2 cellular contexts compared by ENCODE assay signal in the genomic region with DNA sequence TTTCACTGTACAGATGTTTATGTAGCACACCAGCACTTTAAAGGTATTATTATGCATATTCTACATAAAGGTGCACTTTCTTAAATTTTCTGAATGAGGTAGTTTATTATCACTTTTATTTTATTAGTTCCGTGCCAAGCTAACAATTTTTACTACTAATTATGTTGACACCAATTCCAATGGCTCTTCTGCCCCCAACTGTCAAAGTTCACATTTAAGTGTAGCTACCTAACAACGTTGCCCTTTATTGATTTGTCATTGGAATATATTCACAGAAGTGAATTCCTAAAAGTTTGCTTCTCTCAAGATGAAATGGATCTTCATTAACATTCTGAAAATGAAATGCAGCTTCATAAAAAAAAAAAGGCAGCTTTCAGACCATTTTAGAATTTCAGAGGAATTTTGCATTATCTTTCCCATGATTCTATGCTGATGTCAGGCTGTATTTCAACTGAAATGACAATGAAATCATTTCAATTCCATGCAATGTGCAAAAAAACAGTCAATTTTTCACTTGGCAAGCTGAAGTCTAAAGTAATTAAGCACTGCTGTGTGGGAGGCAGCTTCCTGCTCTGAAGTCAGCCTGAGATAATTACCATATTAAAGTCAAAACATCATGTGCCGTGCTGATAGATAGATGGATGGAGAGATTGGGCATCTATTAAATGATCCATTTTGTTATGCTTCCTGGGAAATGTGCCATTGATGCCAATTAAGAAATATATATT.
TF ChIP-seq lines count a peak whose summit lies in the region.

No MANE protein-coding gene starts in this region.

TF ChIP-seq in liver, 16 proteins besides CTCF, POLR2A, EP300 and RAD21:
- TF ChIP-seq, protein P1, sequence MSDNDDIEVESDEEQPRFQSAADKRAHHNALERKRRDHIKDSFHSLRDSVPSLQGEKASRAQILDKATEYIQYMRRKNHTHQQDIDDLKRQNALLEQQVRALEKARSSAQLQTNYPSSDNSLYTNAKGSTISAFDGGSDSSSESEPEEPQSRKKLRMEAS (IDR thresholded peaks at IDR 0.05): no peak
- peak; percentile 52 for TF ChIP-seq YY1 (IDR thresholded peaks at IDR 0.05)
- TF ChIP-seq SP1 (IDR thresholded peaks at IDR 0.05): peak; percentile 45
- TF ChIP-seq FOXA2 (IDR thresholded peaks at IDR 0.05): no peak
- no peak for TF ChIP-seq NR2F2 (IDR thresholded peaks at IDR 0.05)
- no peak for TF ChIP-seq EGR1 (IDR thresholded peaks at IDR 0.05; ENCODE audit: low read depth in 2 of 2)
- TF ChIP-seq, protein P2, sequence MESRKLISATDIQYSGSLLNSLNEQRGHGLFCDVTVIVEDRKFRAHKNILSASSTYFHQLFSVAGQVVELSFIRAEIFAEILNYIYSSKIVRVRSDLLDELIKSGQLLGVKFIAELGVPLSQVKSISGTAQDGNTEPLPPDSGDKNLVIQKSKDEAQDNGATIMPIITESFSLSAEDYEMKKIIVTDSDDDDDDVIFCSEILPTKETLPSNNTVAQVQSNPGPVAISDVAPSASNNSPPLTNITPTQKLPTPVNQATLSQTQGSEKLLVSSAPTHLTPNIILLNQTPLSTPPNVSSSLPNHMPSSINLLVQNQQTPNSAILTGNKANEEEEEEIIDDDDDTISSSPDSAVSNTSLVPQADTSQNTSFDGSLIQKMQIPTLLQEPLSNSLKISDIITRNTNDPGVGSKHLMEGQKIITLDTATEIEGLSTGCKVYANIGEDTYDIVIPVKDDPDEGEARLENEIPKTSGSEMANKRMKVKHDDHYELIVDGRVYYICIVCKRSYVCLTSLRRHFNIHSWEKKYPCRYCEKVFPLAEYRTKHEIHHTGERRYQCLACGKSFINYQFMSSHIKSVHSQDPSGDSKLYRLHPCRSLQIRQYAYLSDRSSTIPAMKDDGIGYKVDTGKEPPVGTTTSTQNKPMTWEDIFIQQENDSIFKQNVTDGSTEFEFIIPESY (IDR thresholded peaks at IDR 0.05): no peak
- TF ChIP-seq HNF4G (IDR thresholded peaks at IDR 0.05): peak; percentile 63
- no peak for TF ChIP-seq JUND (IDR thresholded peaks at IDR 0.05)
- no peak for TF ChIP-seq TAF1 (conservative IDR thresholded peaks at IDR 0.05)
- TF ChIP-seq RXRA (IDR thresholded peaks at IDR 0.05): peak; percentile 3 to 6
- TF ChIP-seq FOXA1 (IDR thresholded peaks at IDR 0.05): no peak
- no peak for TF ChIP-seq GABPA (IDR thresholded peaks at IDR 0.05 in 1 of 2, conservative IDR thresholded peaks at IDR 0.05 in 1 of 2)
- TF ChIP-seq, protein P3, sequence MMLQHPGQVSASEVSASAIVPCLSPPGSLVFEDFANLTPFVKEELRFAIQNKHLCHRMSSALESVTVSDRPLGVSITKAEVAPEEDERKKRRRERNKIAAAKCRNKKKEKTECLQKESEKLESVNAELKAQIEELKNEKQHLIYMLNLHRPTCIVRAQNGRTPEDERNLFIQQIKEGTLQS (IDR thresholded peaks at IDR 0.05): no peak
- TF ChIP-seq HNF4A (conservative IDR thresholded peaks at IDR 0.05): peak; percentile 91
- TF ChIP-seq, protein P4, sequence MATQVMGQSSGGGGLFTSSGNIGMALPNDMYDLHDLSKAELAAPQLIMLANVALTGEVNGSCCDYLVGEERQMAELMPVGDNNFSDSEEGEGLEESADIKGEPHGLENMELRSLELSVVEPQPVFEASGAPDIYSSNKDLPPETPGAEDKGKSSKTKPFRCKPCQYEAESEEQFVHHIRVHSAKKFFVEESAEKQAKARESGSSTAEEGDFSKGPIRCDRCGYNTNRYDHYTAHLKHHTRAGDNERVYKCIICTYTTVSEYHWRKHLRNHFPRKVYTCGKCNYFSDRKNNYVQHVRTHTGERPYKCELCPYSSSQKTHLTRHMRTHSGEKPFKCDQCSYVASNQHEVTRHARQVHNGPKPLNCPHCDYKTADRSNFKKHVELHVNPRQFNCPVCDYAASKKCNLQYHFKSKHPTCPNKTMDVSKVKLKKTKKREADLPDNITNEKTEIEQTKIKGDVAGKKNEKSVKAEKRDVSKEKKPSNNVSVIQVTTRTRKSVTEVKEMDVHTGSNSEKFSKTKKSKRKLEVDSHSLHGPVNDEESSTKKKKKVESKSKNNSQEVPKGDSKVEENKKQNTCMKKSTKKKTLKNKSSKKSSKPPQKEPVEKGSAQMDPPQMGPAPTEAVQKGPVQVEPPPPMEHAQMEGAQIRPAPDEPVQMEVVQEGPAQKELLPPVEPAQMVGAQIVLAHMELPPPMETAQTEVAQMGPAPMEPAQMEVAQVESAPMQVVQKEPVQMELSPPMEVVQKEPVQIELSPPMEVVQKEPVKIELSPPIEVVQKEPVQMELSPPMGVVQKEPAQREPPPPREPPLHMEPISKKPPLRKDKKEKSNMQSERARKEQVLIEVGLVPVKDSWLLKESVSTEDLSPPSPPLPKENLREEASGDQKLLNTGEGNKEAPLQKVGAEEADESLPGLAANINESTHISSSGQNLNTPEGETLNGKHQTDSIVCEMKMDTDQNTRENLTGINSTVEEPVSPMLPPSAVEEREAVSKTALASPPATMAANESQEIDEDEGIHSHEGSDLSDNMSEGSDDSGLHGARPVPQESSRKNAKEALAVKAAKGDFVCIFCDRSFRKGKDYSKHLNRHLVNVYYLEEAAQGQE (IDR thresholded peaks at IDR 0.05): no peak

TF ChIP-seq in HepG2, 621 proteins besides CTCF, POLR2A, EP300 and RAD21:
- TF ChIP-seq HDAC2 (CRISPR knock-in tag; IDR thresholded peaks at IDR 0.05) (no peak), RXRA (CRISPR knock-in tag; IDR thresholded peaks at IDR 0.05) (no peak), KLF13 (CRISPR knock-in tag; IDR thresholded peaks at IDR 0.05) (no peak), NFE2L2 (IDR thresholded peaks at IDR 0.05; ENCODE audit: low read length) (no peak), POLR2AphosphoS2 (IDR thresholded peaks at IDR 0.05; ENCODE audit: low read depth, low read length) (no peak), ZNF605 (CRISPR knock-in tag; IDR thresholded peaks at IDR 0.05) (no peak), HOXA3 (CRISPR knock-in tag; IDR thresholded peaks at IDR 0.05) (no peak), WIZ (CRISPR knock-in tag; IDR thresholded peaks at IDR 0.05) (no peak), IKZF1 (IDR thresholded peaks at IDR 0.05) (no peak), HNF4A (CRISPR knock-in tag; IDR thresholded peaks at IDR 0.05) (no peak), ZNF251 (CRISPR knock-in tag; IDR thresholded peaks at IDR 0.05) (no peak), YEATS4 (CRISPR knock-in tag; IDR thresholded peaks at IDR 0.05; ENCODE audit: borderline replicate concordance) (no peak), HNF4G (IDR thresholded peaks at IDR 0.05; ENCODE audit: borderline replicate concordance, low read depth, low read length) (no peak), HNF4G (CRISPR knock-in tag; IDR thresholded peaks at IDR 0.05; ENCODE audit: borderline replicate concordance, low read depth) (no peak), ATAD3A (CRISPR knock-in tag; IDR thresholded peaks at IDR 0.05) (no peak)
- TF ChIP-seq, protein P5, sequence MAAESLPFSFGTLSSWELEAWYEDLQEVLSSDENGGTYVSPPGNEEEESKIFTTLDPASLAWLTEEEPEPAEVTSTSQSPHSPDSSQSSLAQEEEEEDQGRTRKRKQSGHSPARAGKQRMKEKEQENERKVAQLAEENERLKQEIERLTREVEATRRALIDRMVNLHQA (CRISPR knock-in tag; IDR thresholded peaks at IDR 0.05): no peak
- TF ChIP-seq, protein P6, sequence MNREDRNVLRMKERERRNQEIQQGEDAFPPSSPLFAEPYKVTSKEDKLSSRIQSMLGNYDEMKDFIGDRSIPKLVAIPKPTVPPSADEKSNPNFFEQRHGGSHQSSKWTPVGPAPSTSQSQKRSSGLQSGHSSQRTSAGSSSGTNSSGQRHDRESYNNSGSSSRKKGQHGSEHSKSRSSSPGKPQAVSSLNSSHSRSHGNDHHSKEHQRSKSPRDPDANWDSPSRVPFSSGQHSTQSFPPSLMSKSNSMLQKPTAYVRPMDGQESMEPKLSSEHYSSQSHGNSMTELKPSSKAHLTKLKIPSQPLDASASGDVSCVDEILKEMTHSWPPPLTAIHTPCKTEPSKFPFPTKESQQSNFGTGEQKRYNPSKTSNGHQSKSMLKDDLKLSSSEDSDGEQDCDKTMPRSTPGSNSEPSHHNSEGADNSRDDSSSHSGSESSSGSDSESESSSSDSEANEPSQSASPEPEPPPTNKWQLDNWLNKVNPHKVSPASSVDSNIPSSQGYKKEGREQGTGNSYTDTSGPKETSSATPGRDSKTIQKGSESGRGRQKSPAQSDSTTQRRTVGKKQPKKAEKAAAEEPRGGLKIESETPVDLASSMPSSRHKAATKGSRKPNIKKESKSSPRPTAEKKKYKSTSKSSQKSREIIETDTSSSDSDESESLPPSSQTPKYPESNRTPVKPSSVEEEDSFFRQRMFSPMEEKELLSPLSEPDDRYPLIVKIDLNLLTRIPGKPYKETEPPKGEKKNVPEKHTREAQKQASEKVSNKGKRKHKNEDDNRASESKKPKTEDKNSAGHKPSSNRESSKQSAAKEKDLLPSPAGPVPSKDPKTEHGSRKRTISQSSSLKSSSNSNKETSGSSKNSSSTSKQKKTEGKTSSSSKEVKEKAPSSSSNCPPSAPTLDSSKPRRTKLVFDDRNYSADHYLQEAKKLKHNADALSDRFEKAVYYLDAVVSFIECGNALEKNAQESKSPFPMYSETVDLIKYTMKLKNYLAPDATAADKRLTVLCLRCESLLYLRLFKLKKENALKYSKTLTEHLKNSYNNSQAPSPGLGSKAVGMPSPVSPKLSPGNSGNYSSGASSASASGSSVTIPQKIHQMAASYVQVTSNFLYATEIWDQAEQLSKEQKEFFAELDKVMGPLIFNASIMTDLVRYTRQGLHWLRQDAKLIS (CRISPR knock-in tag; IDR thresholded peaks at IDR 0.05): no peak
- TF ChIP-seq, protein P7, sequence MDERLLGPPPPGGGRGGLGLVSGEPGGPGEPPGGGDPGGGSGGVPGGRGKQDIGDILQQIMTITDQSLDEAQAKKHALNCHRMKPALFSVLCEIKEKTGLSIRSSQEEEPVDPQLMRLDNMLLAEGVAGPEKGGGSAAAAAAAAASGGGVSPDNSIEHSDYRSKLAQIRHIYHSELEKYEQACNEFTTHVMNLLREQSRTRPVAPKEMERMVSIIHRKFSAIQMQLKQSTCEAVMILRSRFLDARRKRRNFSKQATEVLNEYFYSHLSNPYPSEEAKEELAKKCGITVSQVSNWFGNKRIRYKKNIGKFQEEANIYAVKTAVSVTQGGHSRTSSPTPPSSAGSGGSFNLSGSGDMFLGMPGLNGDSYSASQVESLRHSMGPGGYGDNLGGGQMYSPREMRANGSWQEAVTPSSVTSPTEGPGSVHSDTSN (CRISPR knock-in tag; IDR thresholded peaks at IDR 0.05): no peak
- TF ChIP-seq, protein P8, sequence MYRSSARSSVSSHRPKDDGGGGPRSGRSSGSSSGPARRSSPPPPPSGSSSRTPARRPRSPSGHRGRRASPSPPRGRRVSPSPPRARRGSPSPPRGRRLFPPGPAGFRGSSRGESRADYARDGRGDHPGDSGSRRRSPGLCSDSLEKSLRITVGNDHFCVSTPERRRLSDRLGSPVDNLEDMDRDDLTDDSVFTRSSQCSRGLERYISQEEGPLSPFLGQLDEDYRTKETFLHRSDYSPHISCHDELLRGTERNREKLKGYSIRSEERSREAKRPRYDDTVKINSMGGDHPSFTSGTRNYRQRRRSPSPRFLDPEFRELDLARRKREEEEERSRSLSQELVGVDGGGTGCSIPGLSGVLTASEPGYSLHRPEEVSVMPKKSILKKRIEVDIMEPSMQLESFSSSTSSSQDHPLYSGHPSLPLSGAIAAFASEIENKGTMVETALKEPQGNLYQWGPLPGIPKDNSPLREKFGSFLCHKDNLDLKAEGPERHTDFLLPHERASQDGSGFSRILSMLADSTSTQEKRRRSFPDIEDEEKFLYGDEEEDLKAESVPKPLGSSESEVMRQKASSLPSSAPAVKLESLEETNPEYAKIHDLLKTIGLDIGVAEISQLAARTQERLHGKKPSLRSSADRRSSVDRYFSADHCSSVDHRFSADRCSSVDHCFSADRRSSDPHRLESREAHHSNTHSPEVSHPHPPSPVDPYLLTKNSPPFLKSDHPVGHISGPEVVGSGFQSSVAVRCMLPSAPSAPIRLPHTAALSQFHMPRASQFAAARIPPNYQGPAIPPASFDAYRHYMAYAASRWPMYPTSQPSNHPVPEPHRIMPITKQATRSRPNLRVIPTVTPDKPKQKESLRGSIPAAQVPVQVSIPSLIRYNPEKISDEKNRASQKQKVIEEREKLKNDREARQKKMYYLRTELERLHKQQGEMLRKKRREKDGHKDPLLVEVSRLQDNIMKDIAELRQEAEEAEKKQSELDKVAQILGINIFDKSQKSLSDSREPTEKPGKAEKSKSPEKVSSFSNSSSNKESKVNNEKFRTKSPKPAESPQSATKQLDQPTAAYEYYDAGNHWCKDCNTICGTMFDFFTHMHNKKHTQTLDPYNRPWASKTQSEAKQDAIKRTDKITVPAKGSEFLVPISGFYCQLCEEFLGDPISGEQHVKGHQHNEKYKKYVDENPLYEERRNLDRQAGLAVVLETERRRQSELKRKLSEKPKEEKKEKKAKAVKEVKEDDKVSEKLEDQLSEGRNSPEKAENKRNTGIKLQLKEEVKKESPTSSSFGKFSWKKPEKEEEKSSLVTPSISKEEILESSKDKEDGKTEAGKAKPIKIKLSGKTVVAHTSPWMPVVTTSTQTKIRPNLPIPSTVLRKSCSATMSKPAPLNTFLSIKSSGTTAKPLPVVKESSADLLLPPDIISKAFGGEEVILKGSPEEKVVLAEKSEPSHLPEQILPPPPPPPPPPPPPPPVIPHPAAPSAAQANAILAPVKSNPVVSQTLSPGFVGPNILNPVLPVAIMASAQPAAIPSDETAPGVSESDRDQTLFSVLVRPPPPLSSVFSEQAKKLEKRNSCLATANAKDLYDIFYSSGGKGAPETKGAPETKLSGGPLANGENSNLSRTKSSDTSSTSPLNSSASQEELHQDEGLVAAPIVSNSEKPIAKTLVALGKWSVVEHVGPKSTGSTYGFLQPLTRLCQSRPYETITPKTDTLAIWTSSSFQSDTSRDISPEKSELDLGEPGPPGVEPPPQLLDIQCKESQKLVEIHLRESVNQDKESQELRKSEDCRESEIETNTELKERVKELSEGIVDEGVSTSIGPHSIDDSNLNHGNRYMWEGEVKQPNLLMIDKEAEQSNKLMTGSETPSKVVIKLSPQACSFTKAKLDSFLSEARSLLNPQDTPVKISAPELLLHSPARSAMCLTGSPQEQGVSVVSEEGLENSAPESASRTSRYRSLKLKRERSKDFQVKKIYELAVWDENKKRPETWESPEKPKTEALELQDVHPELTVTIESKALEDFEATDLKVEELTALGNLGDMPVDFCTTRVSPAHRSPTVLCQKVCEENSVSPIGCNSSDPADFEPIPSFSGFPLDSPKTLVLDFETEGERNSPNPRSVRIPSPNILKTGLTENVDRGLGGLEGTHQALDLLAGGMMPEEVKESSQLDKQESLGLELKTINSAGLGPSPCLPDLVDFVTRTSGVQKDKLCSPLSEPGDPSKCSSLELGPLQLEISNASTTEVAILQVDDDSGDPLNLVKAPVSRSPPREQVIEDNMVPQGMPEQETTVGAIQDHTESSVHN (CRISPR knock-in tag; IDR thresholded peaks at IDR 0.05): no peak
